Comparison of ENCODE assay signal across 8 cellular contexts in the genomic region with DNA sequence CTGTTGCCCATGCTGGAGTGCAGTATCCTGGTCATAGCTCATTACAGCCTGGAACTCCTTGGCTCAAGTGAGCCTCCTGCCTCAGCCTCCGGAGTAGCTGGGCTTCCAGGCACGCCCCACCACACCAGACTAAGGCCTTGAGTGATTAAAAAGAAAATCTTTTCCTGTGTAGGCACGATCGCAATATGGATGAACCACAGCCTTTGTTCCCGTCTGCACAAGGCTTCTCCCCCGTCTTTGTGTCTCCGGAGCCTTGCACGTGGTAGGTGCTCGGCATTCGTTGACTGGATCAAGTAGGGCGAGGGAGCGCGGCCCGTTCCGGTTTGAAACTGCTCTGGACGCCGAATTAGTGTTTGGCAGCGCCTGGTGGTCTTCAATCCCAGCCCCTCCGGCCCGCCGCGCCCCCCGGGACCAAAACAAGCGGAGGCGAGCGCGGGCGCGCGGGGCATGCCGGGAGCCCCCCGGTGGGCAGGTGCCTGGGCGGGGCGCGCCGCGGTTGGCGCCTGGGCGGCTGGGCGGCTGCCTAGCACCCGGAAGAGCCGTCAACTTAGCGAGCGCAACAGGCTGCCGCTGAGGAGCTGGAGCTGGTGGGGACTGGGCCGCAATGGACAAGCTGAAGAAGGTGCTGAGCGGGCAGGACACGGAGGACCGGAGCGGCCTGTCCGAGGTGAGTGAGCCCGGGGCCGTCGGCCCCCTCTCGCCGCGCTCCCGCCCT. TPM values are rescaled to one million over a fixed set of nuclear protein-coding genes. Genes with fewer than 3 reads are reported as not detected.
DNase-seq lines count a peak whose midpoint lies in the region; ATAC-seq and TF ChIP-seq lines count a peak whose summit lies in the region.

A gene (plus strand): TSS at position 529 of the 715 bp plus-strand sequence. CDS start 76 bp downstream, at position 605.

- H3K9me3 ChIP-seq in CD8-positive, alpha-beta memory T cell (ENCODE audit: low read length): no peaks in the 10 kb centered on the region
- H3K9me3 ChIP-seq in endodermal cell (ENCODE audit: control insufficient read depth, low read length) (peaks cover 8% of the 10 kb centered on the region), mesodermal cell (ENCODE audit: control insufficient read depth, low read length) (peaks cover 8% of the 10 kb centered on the region)

- CTCF ChIA-PET in CD8-positive, alpha-beta memory T cell (lab: Charles Lee): interaction anchor here (2.1 to 2.6 kb wide), 2 partner anchors 9 kb away, joined by 10 to 24 read pairs; no protein-coding TSS in a partner anchor
- CTCF ChIA-PET in activated CD8-positive, alpha-beta memory T cell treated with anti-CD3 and anti-CD28 coated beads, Interleukin-2, amount 10 ng/mL, durations not matched to agents 7 days and 5 days (lab: Charles Lee): interaction anchor here (1.1 to 5.2 kb wide), 9 partner anchors 9 to 199 kb away, joined by 3 to 65 read pairs (median 6); a partner anchor contains a TSS

- H3K36me3 Mint-ChIP-seq in CD8-positive, alpha-beta memory T cell: peaks cover 0 to 36% (median 0%) of the 10 kb centered on the region in 3 donors
- peaks cover 24% of the 10 kb centered on the region for H3K36me3 Mint-ChIP-seq in activated CD8-positive, alpha-beta memory T cell treated with anti-CD3 and anti-CD28 coated beads, Interleukin-2, amount 10 ng/mL, durations not matched to agents 7 days and 5 days
- peaks cover 11% of the 10 kb centered on the region for H3K36me3 Mint-ChIP-seq in endodermal cell (ENCODE audit: low read depth)

- H3K9ac ChIP-seq in endodermal cell (ENCODE audit: extremely low read depth, low read length, poor library complexity, severe bottlenecking): peak within 1 kb of the TSS; percentile 67

- POLR2A ChIA-PET in CD8-positive, alpha-beta memory T cell (lab: Charles Lee): interaction anchor here (0.7 to 1.8 kb wide), 7 partner anchors 9 to 1569 kb away, joined by 3 to 8 read pairs (median 4); a partner anchor contains a TSS

- H3K4me1 Mint-ChIP-seq in CD8-positive, alpha-beta memory T cell: peaks cover 38 to 54% (median 42%) of the 10 kb centered on the region in 3 donors
- H3K4me1 Mint-ChIP-seq in activated CD8-positive, alpha-beta memory T cell treated with anti-CD3 and anti-CD28 coated beads, Interleukin-2, amount 10 ng/mL, durations not matched to agents 7 days and 5 days: peaks cover 51% of the 10 kb centered on the region
- peaks cover 19% of the 10 kb centered on the region for H3K4me1 Mint-ChIP-seq in endodermal cell

- H3K27ac Mint-ChIP-seq in CD8-positive, alpha-beta memory T cell: peak within 1 kb of the TSS; percentile 93 to 98 (median 96)
- H3K27ac Mint-ChIP-seq in activated CD8-positive, alpha-beta memory T cell treated with anti-CD3 and anti-CD28 coated beads, Interleukin-2, amount 10 ng/mL, durations not matched to agents 7 days and 5 days: peak within 1 kb of the TSS; percentile 83
- peak within 1 kb of the TSS; percentile 96 for H3K27ac Mint-ChIP-seq in endodermal cell

- peaks cover 6% of the 10 kb centered on the region for H3K36me3 ChIP-seq in CD8-positive, alpha-beta memory T cell (ENCODE audit: insufficient read depth, low read length)
- H3K36me3 ChIP-seq in endodermal cell (ENCODE audit: control insufficient read depth, insufficient read depth, low read length) (peaks cover 11% of the 10 kb centered on the region), mesodermal cell (ENCODE audit: control insufficient read depth, insufficient read depth, low read length) (peaks cover 10% of the 10 kb centered on the region)

- H3K4me1 ChIP-seq in CD8-positive, alpha-beta memory T cell (ENCODE audit: insufficient read depth, low read length): peaks cover 27% of the 10 kb centered on the region
- H3K4me1 ChIP-seq in endodermal cell (ENCODE audit: control insufficient read depth, insufficient read depth, low read length): peaks cover 4% of the 10 kb centered on the region
- H3K4me1 ChIP-seq in mesodermal cell (ENCODE audit: control insufficient read depth, insufficient read depth, low read length, poor library complexity, severe bottlenecking): peaks cover 16% of the 10 kb centered on the region

- H3K27me3 ChIP-seq in CD8-positive, alpha-beta memory T cell (ENCODE audit: insufficient read depth, low read length, poor library complexity, severe bottlenecking): no peaks in the 10 kb centered on the region
- no peaks in the 10 kb centered on the region for H3K27me3 ChIP-seq in endodermal cell (ENCODE audit: control insufficient read depth, insufficient read depth, low read length, poor library complexity, severe bottlenecking)

- DNase-seq in CD8-positive, alpha-beta memory T cell: peak; percentile 71 to 86 (median 80)
- DNase-seq in HPDE6-E6E7 (ENCODE audit: extremely low spot score): peak; percentile 74
- DNase-seq in NOMO-1 treated with dmso at 0.1 percent for 144 hours (lab: John Stamatoyannopoulos, UW; ENCODE audit: unreplicated experiment): peak; percentile 82
- peak; percentile 86 for DNase-seq in activated CD8-positive, alpha-beta memory T cell treated with anti-CD3 and anti-CD28 coated beads, Interleukin-2, amount 10 ng/mL, durations not matched to agents 7 days and 5 days
- DNase-seq in endodermal cell: peak; percentile 89
- DNase-seq in stimulated activated CD8-positive, alpha-beta memory T cell treated with anti-CD3 and anti-CD28 coated beads, Interleukin-15, amount 100 ng/mL, for 4 hours (ENCODE audit: low read depth in 2 of 2): peak; percentile 43 to 65

- peaks cover 8 to 13% of the 10 kb centered on the region in 2 donors for H3K27me3 Mint-ChIP-seq in CD8-positive, alpha-beta memory T cell
- peaks cover 2% of the 10 kb centered on the region for H3K27me3 Mint-ChIP-seq in activated CD8-positive, alpha-beta memory T cell treated with anti-CD3 and anti-CD28 coated beads, Interleukin-2, amount 10 ng/mL, durations not matched to agents 7 days and 5 days
- peaks cover 4% of the 10 kb centered on the region for H3K27me3 Mint-ChIP-seq in endodermal cell (ENCODE audit: insufficient read depth)

- peak within 1 kb of the TSS; percentile 89 for H3K27ac ChIP-seq in CD8-positive, alpha-beta memory T cell (ENCODE audit: low read depth, low read length)
- H3K27ac ChIP-seq in endodermal cell (ENCODE audit: low read depth, low read length) (peak within 1 kb of the TSS; percentile 88), mesodermal cell (ENCODE audit: low read depth, low read length, severe bottlenecking) (peak within 1 kb of the TSS; percentile 82)

- peak within 1 kb of the TSS; percentile 92 to 99 (median 97) for H3K4me3 Mint-ChIP-seq in CD8-positive, alpha-beta memory T cell
- H3K4me3 Mint-ChIP-seq in activated CD8-positive, alpha-beta memory T cell treated with anti-CD3 and anti-CD28 coated beads, Interleukin-2, amount 10 ng/mL, durations not matched to agents 7 days and 5 days: peak within 1 kb of the TSS; percentile 91
- H3K4me3 Mint-ChIP-seq in endodermal cell: peak within 1 kb of the TSS; percentile 74

- H3K9me3 Mint-ChIP-seq in CD8-positive, alpha-beta memory T cell: no peaks in the 10 kb centered on the region
- H3K9me3 Mint-ChIP-seq in activated CD8-positive, alpha-beta memory T cell treated with anti-CD3 and anti-CD28 coated beads, Interleukin-2, amount 10 ng/mL, durations not matched to agents 7 days and 5 days (ENCODE audit: low read depth): no peaks in the 10 kb centered on the region
- peaks cover 11% of the 10 kb centered on the region for H3K9me3 Mint-ChIP-seq in endodermal cell

- ATAC-seq in GM19463 (IDR thresholded peaks at IDR 0.05; ENCODE audit: unreplicated experiment): peak; percentile 82
- ATAC-seq in activated CD8-positive, alpha-beta memory T cell treated with anti-CD3 and anti-CD28 coated beads, Interleukin-2, amount 10 ng/mL, durations not matched to agents 7 days and 5 days: peak; percentile 96

- no peak for TF ChIP-seq CTCF in endodermal cell (conservative IDR thresholded peaks at IDR 0.05)

- 2 to 4% methylated on average over 7 to 58 of the region's 58 CpGs for WGBS in endodermal cell (ENCODE audit: insufficient coverage in 1 of 2, insufficient read length in 1 of 2), 2 experiments
- WGBS in mesodermal cell (ENCODE audit: insufficient coverage in 2 of 2), 2 experiments: 2 to 3% methylated on average over 39 to 56 of the region's 58 CpGs

- peak within 1 kb of the TSS; percentile 82 for H3K4me3 ChIP-seq in CD8-positive, alpha-beta memory T cell (ENCODE audit: low read length)
- H3K4me3 ChIP-seq in endodermal cell (ENCODE audit: low read length): peak within 1 kb of the TSS; percentile 85
- H3K4me3 ChIP-seq in mesodermal cell (ENCODE audit: extremely low read depth, insufficient read depth, low read length, poor library complexity, severe bottlenecking): peak within 1 kb of the TSS; percentile 83

RNA-seq across cellular contexts. Expression of the gene that starts here (rescaled TPM):
- total RNA-seq in CD8-positive, alpha-beta memory T cell: 10 to 100 TPM; 44.4 to 45.1 TPM
- 46.0 TPM for polyA plus RNA-seq in CD8-positive, alpha-beta memory T cell
- 10 to 100 TPM; 63.2 to 65.9 TPM for total RNA-seq in activated CD8-positive, alpha-beta memory T cell treated with anti-CD3 and anti-CD28 coated beads, Interleukin-2, amount 10 ng/mL, durations not matched to agents 7 days and 5 days
- 10 to 100 TPM; 32.5 to 34.3 TPM for total RNA-seq in endodermal cell
- 11.8 TPM for polyA plus RNA-seq in endodermal cell (2013, experiment 1 of 2)
- polyA plus RNA-seq in endodermal cell (2013, experiment 2 of 2): 12.3 TPM
- polyA plus RNA-seq in mesodermal cell (2013, experiment 1 of 2): 11.1 TPM
- 9.1 TPM for polyA plus RNA-seq in mesodermal cell (2013, experiment 2 of 2)

Comparison
In these comparisons a context has a peak if more than half of its experiments do, and no peak if none do; other contexts are left out.
1. Peak in every context shown above with its lines: DNase-seq, ATAC-seq, H3K4me3 ChIP-seq and H3K27ac ChIP-seq.